In genomic region chr11:70477607-70478006, GRCh38 we compare ENCODE assay signal across 15 cellular contexts.
DNase-seq lines count a peak whose midpoint lies in the region; ATAC-seq and TF ChIP-seq lines count a peak whose summit lies in the region.
"Had no signal": no experiment of that assay in that cellular context is flagged by ENCODE, and none has a peak within 500 bp of the region (broad histone marks: within the 10 kb centered on the region; RNA-seq: fewer than 3 reads in every experiment).

No MANE protein-coding gene starts in this region.

- peak; percentile 51 for ATAC-seq in Right ventricle myocardium superior (ENCODE audit: poor library complexity)
- no peak for ATAC-seq in GM18502 (IDR thresholded peaks at IDR 0.05; ENCODE audit: poor library complexity, unreplicated experiment)
- ATAC-seq in GM18519 (IDR thresholded peaks at IDR 0.05; ENCODE audit: low FRiP score, unreplicated experiment): no peak
- ATAC-seq in GM18907 (IDR thresholded peaks at IDR 0.05; ENCODE audit: unreplicated experiment): no peak

- CTCF ChIA-PET in GM10248 (lab: Yijun Ruan, JAX): interaction anchor here (0.9 kb wide), 1 partner anchor 10 kb away, joined by 3 read pairs; no protein-coding TSS in a partner anchor

- DNase-seq in NCI-H1105 (lab: John Stamatoyannopoulos, UW) (peak; percentile 40), NCI-H748 treated with DMSO at 0.1 percent for 48 hours (lab: John Stamatoyannopoulos, UW) (peak; percentile 4), Right ventricle myocardium superior (no peak), occipital lobe (lab: John Stamatoyannopoulos, UW) (peak; percentile 53), GM10248 (ENCODE audit: extremely low spot score) (no peak)
- DNase-seq: activated gamma-delta T cell treated with Interleukin-2 at 50 U/mL for 16 hours; AML-193; brain microvascular endothelial cell; kidney glomerular epithelial cell; stimulated activated CD4-positive, alpha-beta T cell treated with anti-CD3 and anti-CD28 coated beads, Interleukin-1b, Interleukin-23, amount 100 ng/mL, for 48 hours; stimulated activated CD8-positive, alpha-beta memory T cell treated with anti-CD3 and anti-CD28 coated beads, Interleukin-4, amount 100 ng/mL, for 48 hours; thyroid gland had no signal

- no peak for TF ChIP-seq CTCF in GM10248 (IDR thresholded peaks at IDR 0.05; ENCODE audit: control extremely low read depth, extremely low read depth, low read depth, missing control alignments)

- intact Hi-C loops in Right ventricle myocardium superior (cut with DNase I): no loop called here

- POLR2A ChIA-PET in GM10248 (lab: Yijun Ruan, JAX): no interaction called here

Comparison
In these comparisons a context has a peak if more than half of its experiments do, and no peak if none do; other contexts are left out.
1. DNase-seq: peak in NCI-H1105 (single experiment), NCI-H748 treated with DMSO at 0.1 percent for 48 hours (single experiment) and occipital lobe (single experiment); none in Right ventricle myocardium superior (single experiment) and GM10248 (single experiment).